1 cellular context compared by ENCODE assay signal in the genomic region with DNA sequence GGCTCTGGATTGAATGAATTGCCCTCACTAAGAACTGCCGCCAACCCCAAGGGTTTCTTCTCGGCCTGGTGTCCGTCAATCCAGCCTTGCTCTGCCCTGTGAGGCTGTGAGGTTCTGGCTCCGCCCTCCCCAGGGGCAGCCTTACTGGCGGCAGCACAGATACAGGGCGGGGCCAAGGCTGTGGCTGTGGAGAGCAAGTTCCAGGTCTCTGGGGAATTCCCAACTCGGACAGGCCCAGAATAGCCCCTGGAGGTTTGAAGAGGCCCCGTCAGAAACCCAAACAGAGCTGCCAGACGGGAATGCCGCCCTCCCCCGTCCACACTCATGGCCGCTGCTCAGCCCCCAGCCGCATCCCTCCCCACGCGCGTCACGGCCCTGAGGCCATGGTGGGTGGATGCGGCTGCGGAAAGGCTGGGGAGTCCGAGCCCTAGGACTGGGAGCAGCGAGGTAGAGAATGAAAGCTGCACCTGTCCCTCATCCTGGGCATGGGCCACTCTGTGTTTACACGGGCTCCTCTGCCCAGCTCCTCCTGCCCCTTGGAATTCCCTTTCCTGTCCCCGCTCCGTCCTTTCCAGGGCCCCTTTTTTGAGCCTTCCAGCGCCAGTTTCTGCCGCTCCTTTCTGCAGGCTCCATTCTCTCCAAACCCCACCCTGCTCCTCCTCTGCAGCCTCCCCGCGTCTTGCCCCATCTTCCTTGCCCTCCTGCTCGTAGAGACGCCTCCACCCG.
TF ChIP-seq lines count a peak whose summit lies in the region.

No MANE protein-coding gene starts in this region.

TF ChIP-seq in HepG2, 621 proteins besides CTCF, POLR2A, EP300 and RAD21 (continued from another document and continues in another):
- TF ChIP-seq, protein P1, sequence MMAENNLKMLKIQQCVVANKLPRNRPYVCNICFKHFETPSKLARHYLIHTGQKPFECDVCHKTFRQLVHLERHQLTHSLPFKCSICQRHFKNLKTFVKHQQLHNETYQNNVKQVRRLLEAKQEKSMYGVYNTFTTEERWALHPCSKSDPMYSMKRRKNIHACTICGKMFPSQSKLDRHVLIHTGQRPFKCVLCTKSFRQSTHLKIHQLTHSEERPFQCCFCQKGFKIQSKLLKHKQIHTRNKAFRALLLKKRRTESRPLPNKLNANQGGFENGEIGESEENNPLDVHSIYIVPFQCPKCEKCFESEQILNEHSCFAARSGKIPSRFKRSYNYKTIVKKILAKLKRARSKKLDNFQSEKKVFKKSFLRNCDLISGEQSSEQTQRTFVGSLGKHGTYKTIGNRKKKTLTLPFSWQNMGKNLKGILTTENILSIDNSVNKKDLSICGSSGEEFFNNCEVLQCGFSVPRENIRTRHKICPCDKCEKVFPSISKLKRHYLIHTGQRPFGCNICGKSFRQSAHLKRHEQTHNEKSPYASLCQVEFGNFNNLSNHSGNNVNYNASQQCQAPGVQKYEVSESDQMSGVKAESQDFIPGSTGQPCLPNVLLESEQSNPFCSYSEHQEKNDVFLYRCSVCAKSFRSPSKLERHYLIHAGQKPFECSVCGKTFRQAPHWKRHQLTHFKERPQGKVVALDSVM (CRISPR knock-in tag; IDR thresholded peaks at IDR 0.05), result peak; percentile 56
- TF ChIP-seq, protein P2, sequence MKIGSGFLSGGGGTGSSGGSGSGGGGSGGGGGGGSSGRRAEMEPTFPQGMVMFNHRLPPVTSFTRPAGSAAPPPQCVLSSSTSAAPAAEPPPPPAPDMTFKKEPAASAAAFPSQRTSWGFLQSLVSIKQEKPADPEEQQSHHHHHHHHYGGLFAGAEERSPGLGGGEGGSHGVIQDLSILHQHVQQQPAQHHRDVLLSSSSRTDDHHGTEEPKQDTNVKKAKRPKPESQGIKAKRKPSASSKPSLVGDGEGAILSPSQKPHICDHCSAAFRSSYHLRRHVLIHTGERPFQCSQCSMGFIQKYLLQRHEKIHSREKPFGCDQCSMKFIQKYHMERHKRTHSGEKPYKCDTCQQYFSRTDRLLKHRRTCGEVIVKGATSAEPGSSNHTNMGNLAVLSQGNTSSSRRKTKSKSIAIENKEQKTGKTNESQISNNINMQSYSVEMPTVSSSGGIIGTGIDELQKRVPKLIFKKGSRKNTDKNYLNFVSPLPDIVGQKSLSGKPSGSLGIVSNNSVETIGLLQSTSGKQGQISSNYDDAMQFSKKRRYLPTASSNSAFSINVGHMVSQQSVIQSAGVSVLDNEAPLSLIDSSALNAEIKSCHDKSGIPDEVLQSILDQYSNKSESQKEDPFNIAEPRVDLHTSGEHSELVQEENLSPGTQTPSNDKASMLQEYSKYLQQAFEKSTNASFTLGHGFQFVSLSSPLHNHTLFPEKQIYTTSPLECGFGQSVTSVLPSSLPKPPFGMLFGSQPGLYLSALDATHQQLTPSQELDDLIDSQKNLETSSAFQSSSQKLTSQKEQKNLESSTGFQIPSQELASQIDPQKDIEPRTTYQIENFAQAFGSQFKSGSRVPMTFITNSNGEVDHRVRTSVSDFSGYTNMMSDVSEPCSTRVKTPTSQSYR (CRISPR knock-in tag; IDR thresholded peaks at IDR 0.05; ENCODE audit: borderline replicate concordance), result no peak; the same call in 1 of the 2 replicates
- no peak for TF ChIP-seq RFX3 (CRISPR knock-in tag; IDR thresholded peaks at IDR 0.05)
- TF ChIP-seq ZNF205 (CRISPR knock-in tag; IDR thresholded peaks at IDR 0.05), result no peak
- TF ChIP-seq ZNF143 (CRISPR knock-in tag; IDR thresholded peaks at IDR 0.05), result no peak; the same call in 1 of the 2 replicates
- no peak for TF ChIP-seq GTF2F1 (IDR thresholded peaks at IDR 0.05; ENCODE audit: low read length)
- TF ChIP-seq, protein P3, sequence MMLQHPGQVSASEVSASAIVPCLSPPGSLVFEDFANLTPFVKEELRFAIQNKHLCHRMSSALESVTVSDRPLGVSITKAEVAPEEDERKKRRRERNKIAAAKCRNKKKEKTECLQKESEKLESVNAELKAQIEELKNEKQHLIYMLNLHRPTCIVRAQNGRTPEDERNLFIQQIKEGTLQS (CRISPR knock-in tag; IDR thresholded peaks at IDR 0.05), result no peak
- no peak for TF ChIP-seq ATM (IDR thresholded peaks at IDR 0.05; ENCODE audit: borderline replicate concordance)
- TF ChIP-seq RAD51 (IDR thresholded peaks at IDR 0.05; ENCODE audit: borderline replicate concordance), result no peak
- TF ChIP-seq, protein P4, sequence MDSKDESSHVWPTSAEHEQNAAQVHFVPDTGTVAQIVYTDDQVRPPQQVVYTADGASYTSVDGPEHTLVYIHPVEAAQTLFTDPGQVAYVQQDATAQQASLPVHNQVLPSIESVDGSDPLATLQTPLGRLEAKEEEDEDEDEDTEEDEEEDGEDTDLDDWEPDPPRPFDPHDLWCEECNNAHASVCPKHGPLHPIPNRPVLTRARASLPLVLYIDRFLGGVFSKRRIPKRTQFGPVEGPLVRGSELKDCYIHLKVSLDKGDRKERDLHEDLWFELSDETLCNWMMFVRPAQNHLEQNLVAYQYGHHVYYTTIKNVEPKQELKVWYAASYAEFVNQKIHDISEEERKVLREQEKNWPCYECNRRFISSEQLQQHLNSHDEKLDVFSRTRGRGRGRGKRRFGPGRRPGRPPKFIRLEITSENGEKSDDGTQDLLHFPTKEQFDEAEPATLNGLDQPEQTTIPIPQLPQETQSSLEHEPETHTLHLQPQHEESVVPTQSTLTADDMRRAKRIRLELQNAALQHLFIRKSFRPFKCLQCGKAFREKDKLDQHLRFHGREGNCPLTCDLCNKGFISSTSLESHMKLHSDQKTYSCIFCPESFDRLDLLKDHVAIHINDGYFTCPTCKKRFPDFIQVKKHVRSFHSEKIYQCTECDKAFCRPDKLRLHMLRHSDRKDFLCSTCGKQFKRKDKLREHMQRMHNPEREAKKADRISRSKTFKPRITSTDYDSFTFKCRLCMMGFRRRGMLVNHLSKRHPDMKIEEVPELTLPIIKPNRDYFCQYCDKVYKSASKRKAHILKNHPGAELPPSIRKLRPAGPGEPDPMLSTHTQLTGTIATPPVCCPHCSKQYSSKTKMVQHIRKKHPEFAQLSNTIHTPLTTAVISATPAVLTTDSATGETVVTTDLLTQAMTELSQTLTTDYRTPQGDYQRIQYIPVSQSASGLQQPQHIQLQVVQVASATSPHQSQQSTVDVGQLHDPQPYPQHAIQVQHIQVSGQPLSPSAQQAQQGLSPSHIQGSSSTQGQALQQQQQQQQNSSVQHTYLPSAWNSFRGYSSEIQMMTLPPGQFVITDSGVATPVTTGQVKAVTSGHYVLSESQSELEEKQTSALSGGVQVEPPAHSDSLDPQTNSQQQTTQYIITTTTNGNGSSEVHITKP (CRISPR knock-in tag; IDR thresholded peaks at IDR 0.05; ENCODE audit: low read depth), result no peak
- no peak for TF ChIP-seq MTF2 (CRISPR knock-in tag; IDR thresholded peaks at IDR 0.05; ENCODE audit: borderline replicate concordance)
- TF ChIP-seq NFIC (IDR thresholded peaks at IDR 0.05; ENCODE audit: low read length), result no peak
- peak; percentile 69 for TF ChIP-seq ZEB1 (IDR thresholded peaks at IDR 0.05; ENCODE audit: insufficient replicate concordance, low read depth)
- TF ChIP-seq KAT7 (CRISPR knock-in tag; IDR thresholded peaks at IDR 0.05; ENCODE audit: borderline replicate concordance), result no peak
- TF ChIP-seq NCOA2 (CRISPR knock-in tag; IDR thresholded peaks at IDR 0.05), result peak; percentile 51; the same call in 1 of the 2 replicates
- no peak; the same call in 1 of the 2 replicates for TF ChIP-seq NRL (CRISPR knock-in tag; IDR thresholded peaks at IDR 0.05; ENCODE audit: borderline replicate concordance)
- TF ChIP-seq RBAK (CRISPR knock-in tag; IDR thresholded peaks at IDR 0.05), result no peak
- no peak for TF ChIP-seq TCF7L2 (IDR thresholded peaks at IDR 0.05; ENCODE audit: low read depth, low read length)
- TF ChIP-seq, protein P5, sequence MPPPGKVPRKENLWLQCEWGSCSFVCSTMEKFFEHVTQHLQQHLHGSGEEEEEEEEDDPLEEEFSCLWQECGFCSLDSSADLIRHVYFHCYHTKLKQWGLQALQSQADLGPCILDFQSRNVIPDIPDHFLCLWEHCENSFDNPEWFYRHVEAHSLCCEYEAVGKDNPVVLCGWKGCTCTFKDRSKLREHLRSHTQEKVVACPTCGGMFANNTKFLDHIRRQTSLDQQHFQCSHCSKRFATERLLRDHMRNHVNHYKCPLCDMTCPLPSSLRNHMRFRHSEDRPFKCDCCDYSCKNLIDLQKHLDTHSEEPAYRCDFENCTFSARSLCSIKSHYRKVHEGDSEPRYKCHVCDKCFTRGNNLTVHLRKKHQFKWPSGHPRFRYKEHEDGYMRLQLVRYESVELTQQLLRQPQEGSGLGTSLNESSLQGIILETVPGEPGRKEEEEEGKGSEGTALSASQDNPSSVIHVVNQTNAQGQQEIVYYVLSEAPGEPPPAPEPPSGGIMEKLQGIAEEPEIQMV (CRISPR knock-in tag; IDR thresholded peaks at IDR 0.05; ENCODE audit: low read depth), result no peak; the same call in 1 of the 2 replicates
- peak; percentile 64 for TF ChIP-seq ZNF292 (CRISPR knock-in tag; IDR thresholded peaks at IDR 0.05; ENCODE audit: borderline replicate concordance, low read depth)
- TF ChIP-seq SP1 (IDR thresholded peaks at IDR 0.05), result no peak
- peak; percentile 74 for TF ChIP-seq SP1 (CRISPR knock-in tag; IDR thresholded peaks at IDR 0.05)
- TF ChIP-seq PAF1 (CRISPR knock-in tag; IDR thresholded peaks at IDR 0.05), result peak; percentile 99
- TF ChIP-seq, protein P6, sequence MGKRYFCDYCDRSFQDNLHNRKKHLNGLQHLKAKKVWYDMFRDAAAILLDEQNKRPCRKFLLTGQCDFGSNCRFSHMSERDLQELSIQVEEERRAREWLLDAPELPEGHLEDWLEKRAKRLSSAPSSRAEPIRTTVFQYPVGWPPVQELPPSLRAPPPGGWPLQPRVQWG (CRISPR knock-in tag; IDR thresholded peaks at IDR 0.05; ENCODE audit: borderline replicate concordance, low read depth), result no peak
- TF ChIP-seq ZFP62 (CRISPR knock-in tag; IDR thresholded peaks at IDR 0.05), result no peak
- TF ChIP-seq, protein P7, sequence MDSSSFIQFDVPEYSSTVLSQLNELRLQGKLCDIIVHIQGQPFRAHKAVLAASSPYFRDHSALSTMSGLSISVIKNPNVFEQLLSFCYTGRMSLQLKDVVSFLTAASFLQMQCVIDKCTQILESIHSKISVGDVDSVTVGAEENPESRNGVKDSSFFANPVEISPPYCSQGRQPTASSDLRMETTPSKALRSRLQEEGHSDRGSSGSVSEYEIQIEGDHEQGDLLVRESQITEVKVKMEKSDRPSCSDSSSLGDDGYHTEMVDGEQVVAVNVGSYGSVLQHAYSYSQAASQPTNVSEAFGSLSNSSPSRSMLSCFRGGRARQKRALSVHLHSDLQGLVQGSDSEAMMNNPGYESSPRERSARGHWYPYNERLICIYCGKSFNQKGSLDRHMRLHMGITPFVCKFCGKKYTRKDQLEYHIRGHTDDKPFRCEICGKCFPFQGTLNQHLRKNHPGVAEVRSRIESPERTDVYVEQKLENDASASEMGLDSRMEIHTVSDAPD (CRISPR knock-in tag; IDR thresholded peaks at IDR 0.05), result no peak
- TF ChIP-seq CREB1 (IDR thresholded peaks at IDR 0.05), result no peak
- TF ChIP-seq CREB1 (CRISPR knock-in tag; IDR thresholded peaks at IDR 0.05), result no peak
- TF ChIP-seq, protein P8, sequence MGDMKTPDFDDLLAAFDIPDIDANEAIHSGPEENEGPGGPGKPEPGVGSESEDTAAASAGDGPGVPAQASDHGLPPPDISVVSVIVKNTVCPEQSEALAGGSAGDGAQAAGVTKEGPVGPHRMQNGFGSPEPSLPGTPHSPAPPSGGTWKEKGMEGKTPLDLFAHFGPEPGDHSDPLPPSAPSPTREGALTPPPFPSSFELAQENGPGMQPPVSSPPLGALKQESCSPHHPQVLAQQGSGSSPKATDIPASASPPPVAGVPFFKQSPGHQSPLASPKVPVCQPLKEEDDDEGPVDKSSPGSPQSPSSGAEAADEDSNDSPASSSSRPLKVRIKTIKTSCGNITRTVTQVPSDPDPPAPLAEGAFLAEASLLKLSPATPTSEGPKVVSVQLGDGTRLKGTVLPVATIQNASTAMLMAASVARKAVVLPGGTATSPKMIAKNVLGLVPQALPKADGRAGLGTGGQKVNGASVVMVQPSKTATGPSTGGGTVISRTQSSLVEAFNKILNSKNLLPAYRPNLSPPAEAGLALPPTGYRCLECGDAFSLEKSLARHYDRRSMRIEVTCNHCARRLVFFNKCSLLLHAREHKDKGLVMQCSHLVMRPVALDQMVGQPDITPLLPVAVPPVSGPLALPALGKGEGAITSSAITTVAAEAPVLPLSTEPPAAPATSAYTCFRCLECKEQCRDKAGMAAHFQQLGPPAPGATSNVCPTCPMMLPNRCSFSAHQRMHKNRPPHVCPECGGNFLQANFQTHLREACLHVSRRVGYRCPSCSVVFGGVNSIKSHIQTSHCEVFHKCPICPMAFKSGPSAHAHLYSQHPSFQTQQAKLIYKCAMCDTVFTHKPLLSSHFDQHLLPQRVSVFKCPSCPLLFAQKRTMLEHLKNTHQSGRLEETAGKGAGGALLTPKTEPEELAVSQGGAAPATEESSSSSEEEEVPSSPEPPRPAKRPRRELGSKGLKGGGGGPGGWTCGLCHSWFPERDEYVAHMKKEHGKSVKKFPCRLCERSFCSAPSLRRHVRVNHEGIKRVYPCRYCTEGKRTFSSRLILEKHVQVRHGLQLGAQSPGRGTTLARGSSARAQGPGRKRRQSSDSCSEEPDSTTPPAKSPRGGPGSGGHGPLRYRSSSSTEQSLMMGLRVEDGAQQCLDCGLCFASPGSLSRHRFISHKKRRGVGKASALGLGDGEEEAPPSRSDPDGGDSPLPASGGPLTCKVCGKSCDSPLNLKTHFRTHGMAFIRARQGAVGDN (CRISPR knock-in tag; IDR thresholded peaks at IDR 0.05), result peak; percentile 83; the same call in 1 of the 2 replicates
- TF ChIP-seq, protein P9, sequence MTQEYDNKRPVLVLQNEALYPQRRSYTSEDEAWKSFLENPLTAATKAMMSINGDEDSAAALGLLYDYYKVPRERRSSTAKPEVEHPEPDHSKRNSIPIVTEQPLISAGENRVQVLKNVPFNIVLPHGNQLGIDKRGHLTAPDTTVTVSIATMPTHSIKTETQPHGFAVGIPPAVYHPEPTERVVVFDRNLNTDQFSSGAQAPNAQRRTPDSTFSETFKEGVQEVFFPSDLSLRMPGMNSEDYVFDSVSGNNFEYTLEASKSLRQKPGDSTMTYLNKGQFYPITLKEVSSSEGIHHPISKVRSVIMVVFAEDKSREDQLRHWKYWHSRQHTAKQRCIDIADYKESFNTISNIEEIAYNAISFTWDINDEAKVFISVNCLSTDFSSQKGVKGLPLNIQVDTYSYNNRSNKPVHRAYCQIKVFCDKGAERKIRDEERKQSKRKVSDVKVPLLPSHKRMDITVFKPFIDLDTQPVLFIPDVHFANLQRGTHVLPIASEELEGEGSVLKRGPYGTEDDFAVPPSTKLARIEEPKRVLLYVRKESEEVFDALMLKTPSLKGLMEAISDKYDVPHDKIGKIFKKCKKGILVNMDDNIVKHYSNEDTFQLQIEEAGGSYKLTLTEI (CRISPR knock-in tag; conservative IDR thresholded peaks at IDR 0.05), result no peak
- TF ChIP-seq ZNF670 (CRISPR knock-in tag; IDR thresholded peaks at IDR 0.05; ENCODE audit: borderline replicate concordance), result no peak
